Comparison of ENCODE assay signal across 12 cellular contexts in genomic region chr16:47033176-47033575, GRCh38. TPM values are rescaled to one million over a fixed set of nuclear protein-coding genes. Genes with fewer than 3 reads are reported as not detected.
DNase-seq lines count a peak whose midpoint lies in the region; ATAC-seq and TF ChIP-seq lines count a peak whose summit lies in the region.
"Had no signal": no experiment of that assay in that cellular context is flagged by ENCODE, and none has a peak within 500 bp of the region (broad histone marks: within the 10 kb centered on the region; RNA-seq: fewer than 3 reads in every experiment).

No MANE protein-coding gene starts in this region.

- DNase-seq in NCI-H82 (lab: John Stamatoyannopoulos, UW) (peak; percentile 12), NCI-H82 treated with DMSO at 0.1 percent for 48 hours (lab: John Stamatoyannopoulos, UW; ENCODE audit: unreplicated experiment) (no peak), glutamatergic neuron (peak; percentile 27), ovary (peak; percentile 47 to 85 (median 76)), NCI-H510A (lab: John Stamatoyannopoulos, UW) (no peak), GM10266 (ENCODE audit: extremely low spot score) (no peak)
- DNase-seq: CD4-positive, CD25-positive, alpha-beta regulatory T cell; CD8-positive, alpha-beta memory T cell; COR-L47 had no signal

- H3K4me3 Mint-ChIP-seq in glutamatergic neuron (ENCODE audit: unreplicated experiment) = no peak overlapping the region
- H3K4me3 Mint-ChIP-seq: CD4-positive, CD25-positive, alpha-beta regulatory T cell; CD8-positive, alpha-beta memory T cell had no signal

- no peak for TF ChIP-seq POLR2A in ovary (IDR thresholded peaks at IDR 0.05)

- no peaks in the 10 kb centered on the region for H3K27me3 ChIP-seq in ovary

- WGBS in ovary, 3 donors = 6 to 25% (median 15%) methylated on average over 3 of the region's 3 CpGs

- intact Hi-C loops in ovary (cut with DNase I) = loop anchor here in 2 of 4 donors (10.0 kb wide), 2 partner anchors 58 to 1122 kb away; partner anchors contain the start of genes ABCC12 (in 1 of the 2) and DNAJA2 (in 1 of the 2)

- H3K4me1 ChIP-seq in ovary (ENCODE audit: insufficient read depth) = peaks cover 7% of the 10 kb centered on the region

- no peak overlapping the region for H3K4me3 ChIP-seq in ovary
- H3K4me3 ChIP-seq: HAP-1 had no signal

- peaks cover 3% of the 10 kb centered on the region for H3K9me3 Mint-ChIP-seq in glutamatergic neuron (ENCODE audit: unreplicated experiment)
- H3K9me3 Mint-ChIP-seq: CD8-positive, alpha-beta memory T cell had no signal

- H3K27me3 Mint-ChIP-seq in glutamatergic neuron (ENCODE audit: unreplicated experiment) = peaks cover under 1% of the 10 kb centered on the region
- H3K27me3 Mint-ChIP-seq: CD4-positive, CD25-positive, alpha-beta regulatory T cell had no signal

- H3K27ac Mint-ChIP-seq in glutamatergic neuron (ENCODE audit: unreplicated experiment) = peak overlapping the region; percentile 66
- H3K27ac Mint-ChIP-seq: CD8-positive, alpha-beta memory T cell had no signal

- no peak for ATAC-seq in GM18511 (IDR thresholded peaks at IDR 0.05; ENCODE audit: unreplicated experiment)

- H3K27ac ChIP-seq in ovary = peak overlapping the region in 1 of 2 donors; percentile 61
- H3K27ac ChIP-seq: 22Rv1 had no signal

- no peaks in the 10 kb centered on the region for H3K36me3 ChIP-seq in ovary
- H3K36me3 ChIP-seq: HAP-1 had no signal

- H3K36me3 Mint-ChIP-seq in glutamatergic neuron (ENCODE audit: unreplicated experiment) = no peaks in the 10 kb centered on the region
- H3K36me3 Mint-ChIP-seq: CD4-positive, CD25-positive, alpha-beta regulatory T cell; CD8-positive, alpha-beta memory T cell had no signal

- TF ChIP-seq EP300 in ovary (IDR thresholded peaks at IDR 0.05) = no peak

- TF ChIP-seq CTCF in glutamatergic neuron (IDR thresholded peaks at IDR 0.05; ENCODE audit: partially characterized antibody, unreplicated experiment) (no peak), ovary (IDR thresholded peaks at IDR 0.05) (no peak), GM10266 (IDR thresholded peaks at IDR 0.05; ENCODE audit: control insufficient read depth, insufficient read depth, low read depth, missing control alignments) (no peak)

- H3K9me3 ChIP-seq in ovary = no peaks in the 10 kb centered on the region
- H3K9me3 ChIP-seq: HAP-1 had no signal

- peaks cover 9% of the 10 kb centered on the region for H3K4me1 Mint-ChIP-seq in glutamatergic neuron (ENCODE audit: low read depth, unreplicated experiment)

RNA-seq across cellular contexts. Expression of gene DNAJA2, which starts 59.7 kb away (rescaled TPM):
- total RNA-seq in glutamatergic neuron (ENCODE audit: unreplicated experiment) (95.8 TPM), ovary (10 to 100 TPM; 33.4 to 59.6 (median 58.4) TPM)
- polyA plus RNA-seq in ovary = 10 to 100 TPM; 40.6 to 63.3 TPM

Comparison
In these comparisons a context has a peak if more than half of its experiments do, and no peak if none do; other contexts are left out.
1. DNase-seq: peak in NCI-H82 (single experiment), glutamatergic neuron (single experiment) and ovary (5 of 5); none in NCI-H82 treated with DMSO at 0.1 percent for 48 hours (single experiment), NCI-H510A (single experiment) and GM10266 (single experiment).